ENCODE assay signal across 1 cellular context in the genomic region with DNA sequence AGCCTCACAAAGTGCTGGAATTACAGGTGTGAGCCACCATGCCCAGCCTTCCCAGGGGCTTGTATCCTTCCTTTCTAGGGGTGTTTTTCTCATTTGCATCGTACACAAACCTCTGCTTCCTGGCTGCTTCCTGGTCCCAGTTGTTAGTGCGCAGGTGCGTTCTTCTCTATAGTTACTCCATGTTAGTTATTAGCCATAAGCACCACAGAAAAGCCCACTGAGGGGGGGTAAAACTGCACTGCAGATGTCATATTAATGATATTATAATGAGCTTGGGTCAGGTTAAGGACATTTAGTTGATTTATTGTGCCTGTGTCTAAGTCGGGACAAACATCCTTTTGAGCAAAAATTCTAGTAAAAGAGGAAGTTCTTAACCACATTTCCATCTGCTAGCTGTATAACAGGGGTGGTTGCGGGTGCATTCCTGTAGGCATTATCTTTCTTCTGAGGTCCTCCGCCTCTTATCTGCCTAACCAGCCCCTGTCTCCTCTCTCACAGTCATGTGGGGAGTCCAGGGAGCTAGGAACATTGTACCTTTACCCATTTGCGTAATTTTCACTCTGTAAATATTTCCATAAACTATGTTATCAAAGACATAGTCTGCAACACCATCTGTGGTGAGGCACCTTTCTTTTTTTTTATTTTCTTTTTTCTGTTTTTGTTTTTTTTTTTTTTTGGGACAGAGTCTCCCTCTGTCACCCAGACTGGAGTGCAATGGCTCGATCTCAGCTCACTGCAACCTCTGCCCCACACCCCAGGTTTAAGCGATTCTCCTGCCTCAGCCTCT.
A peak's percentile ranks its signal among the peaks of the same experiment; 100 is the strongest.
TF ChIP-seq lines count a peak whose summit lies in the region.

No MANE protein-coding gene starts in this region.

TF ChIP-seq in K562, 482 proteins besides CTCF, POLR2A, EP300 and RAD21 (continued from another document and continues in another):
- peak; percentile 86 for TF ChIP-seq TCF15 (CRISPR knock-in tag; IDR thresholded peaks at IDR 0.05)
- peak; percentile 94 for TF ChIP-seq SMAD3 (CRISPR knock-in tag; conservative IDR thresholded peaks at IDR 0.05)
- TF ChIP-seq ESRRA (IDR thresholded peaks at IDR 0.05; ENCODE audit: borderline replicate concordance, low read depth): peak; percentile 96
- peak; percentile 50; the same call in 1 of the 2 replicates for TF ChIP-seq ATF3 (IDR thresholded peaks at IDR 0.05)
- TF ChIP-seq ATF3 (CRISPR knock-in tag; conservative IDR thresholded peaks at IDR 0.05): no peak
- TF ChIP-seq, protein P1, sequence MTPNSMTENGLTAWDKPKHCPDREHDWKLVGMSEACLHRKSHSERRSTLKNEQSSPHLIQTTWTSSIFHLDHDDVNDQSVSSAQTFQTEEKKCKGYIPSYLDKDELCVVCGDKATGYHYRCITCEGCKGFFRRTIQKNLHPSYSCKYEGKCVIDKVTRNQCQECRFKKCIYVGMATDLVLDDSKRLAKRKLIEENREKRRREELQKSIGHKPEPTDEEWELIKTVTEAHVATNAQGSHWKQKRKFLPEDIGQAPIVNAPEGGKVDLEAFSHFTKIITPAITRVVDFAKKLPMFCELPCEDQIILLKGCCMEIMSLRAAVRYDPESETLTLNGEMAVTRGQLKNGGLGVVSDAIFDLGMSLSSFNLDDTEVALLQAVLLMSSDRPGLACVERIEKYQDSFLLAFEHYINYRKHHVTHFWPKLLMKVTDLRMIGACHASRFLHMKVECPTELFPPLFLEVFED (CRISPR knock-in tag; conservative IDR thresholded peaks at IDR 0.05): 0 out of 2 replicates have a peak, but pooled peaks have one; percentile 18
- TF ChIP-seq NR2C2 (CRISPR knock-in tag; IDR thresholded peaks at IDR 0.05): no peak
- TF ChIP-seq NR2C2 (tag; IDR thresholded peaks at IDR 0.05): peak; percentile 39; the same call in 1 of the 2 replicates
- TF ChIP-seq, protein P2, sequence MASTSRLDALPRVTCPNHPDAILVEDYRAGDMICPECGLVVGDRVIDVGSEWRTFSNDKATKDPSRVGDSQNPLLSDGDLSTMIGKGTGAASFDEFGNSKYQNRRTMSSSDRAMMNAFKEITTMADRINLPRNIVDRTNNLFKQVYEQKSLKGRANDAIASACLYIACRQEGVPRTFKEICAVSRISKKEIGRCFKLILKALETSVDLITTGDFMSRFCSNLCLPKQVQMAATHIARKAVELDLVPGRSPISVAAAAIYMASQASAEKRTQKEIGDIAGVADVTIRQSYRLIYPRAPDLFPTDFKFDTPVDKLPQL (IDR thresholded peaks at IDR 0.05; ENCODE audit: extremely low read depth, insufficient read length): no peak
- TF ChIP-seq SMAD2 (IDR thresholded peaks at IDR 0.05; ENCODE audit: low read depth, low read length): no peak
- peak; percentile 80; the same call in 1 of the 2 replicates for TF ChIP-seq ZBTB17 (CRISPR knock-in tag; IDR thresholded peaks at IDR 0.05)
- TF ChIP-seq, protein P3, sequence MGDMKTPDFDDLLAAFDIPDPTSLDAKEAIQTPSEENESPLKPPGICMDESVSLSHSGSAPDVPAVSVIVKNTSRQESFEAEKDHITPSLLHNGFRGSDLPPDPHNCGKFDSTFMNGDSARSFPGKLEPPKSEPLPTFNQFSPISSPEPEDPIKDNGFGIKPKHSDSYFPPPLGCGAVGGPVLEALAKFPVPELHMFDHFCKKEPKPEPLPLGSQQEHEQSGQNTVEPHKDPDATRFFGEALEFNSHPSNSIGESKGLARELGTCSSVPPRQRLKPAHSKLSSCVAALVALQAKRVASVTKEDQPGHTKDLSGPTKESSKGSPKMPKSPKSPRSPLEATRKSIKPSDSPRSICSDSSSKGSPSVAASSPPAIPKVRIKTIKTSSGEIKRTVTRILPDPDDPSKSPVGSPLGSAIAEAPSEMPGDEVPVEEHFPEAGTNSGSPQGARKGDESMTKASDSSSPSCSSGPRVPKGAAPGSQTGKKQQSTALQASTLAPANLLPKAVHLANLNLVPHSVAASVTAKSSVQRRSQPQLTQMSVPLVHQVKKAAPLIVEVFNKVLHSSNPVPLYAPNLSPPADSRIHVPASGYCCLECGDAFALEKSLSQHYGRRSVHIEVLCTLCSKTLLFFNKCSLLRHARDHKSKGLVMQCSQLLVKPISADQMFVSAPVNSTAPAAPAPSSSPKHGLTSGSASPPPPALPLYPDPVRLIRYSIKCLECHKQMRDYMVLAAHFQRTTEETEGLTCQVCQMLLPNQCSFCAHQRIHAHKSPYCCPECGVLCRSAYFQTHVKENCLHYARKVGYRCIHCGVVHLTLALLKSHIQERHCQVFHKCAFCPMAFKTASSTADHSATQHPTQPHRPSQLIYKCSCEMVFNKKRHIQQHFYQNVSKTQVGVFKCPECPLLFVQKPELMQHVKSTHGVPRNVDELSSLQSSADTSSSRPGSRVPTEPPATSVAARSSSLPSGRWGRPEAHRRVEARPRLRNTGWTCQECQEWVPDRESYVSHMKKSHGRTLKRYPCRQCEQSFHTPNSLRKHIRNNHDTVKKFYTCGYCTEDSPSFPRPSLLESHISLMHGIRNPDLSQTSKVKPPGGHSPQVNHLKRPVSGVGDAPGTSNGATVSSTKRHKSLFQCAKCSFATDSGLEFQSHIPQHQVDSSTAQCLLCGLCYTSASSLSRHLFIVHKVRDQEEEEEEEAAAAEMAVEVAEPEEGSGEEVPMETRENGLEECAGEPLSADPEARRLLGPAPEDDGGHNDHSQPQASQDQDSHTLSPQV (IDR thresholded peaks at IDR 0.05): peak; percentile 96
- TF ChIP-seq HBP1 (CRISPR knock-in tag; IDR thresholded peaks at IDR 0.05): 0 out of 2 replicates have a peak, but pooled peaks have one; percentile 3
- TF ChIP-seq ZNF79 (CRISPR knock-in tag; IDR thresholded peaks at IDR 0.05; ENCODE audit: low read depth): peak; percentile 79
- TF ChIP-seq BHLHE40 (IDR thresholded peaks at IDR 0.05; ENCODE audit: low read length): peak; percentile 69
- TF ChIP-seq PHF21A (IDR thresholded peaks at IDR 0.05; ENCODE audit: borderline replicate concordance, low read depth): no peak
- TF ChIP-seq COPS2 (conservative IDR thresholded peaks at IDR 0.05): no peak
- no peak for TF ChIP-seq DLX4 (CRISPR knock-in tag; IDR thresholded peaks at IDR 0.05)
- no peak for TF ChIP-seq RBM14 (IDR thresholded peaks at IDR 0.05; ENCODE audit: borderline replicate concordance, insufficient read depth, low read depth, low read length)
- TF ChIP-seq KDM5B (IDR thresholded peaks at IDR 0.05; ENCODE audit: insufficient replicate concordance, low read depth, low read length): no peak
- peak; percentile 89 for TF ChIP-seq NFATC3 (IDR thresholded peaks at IDR 0.05)
- TF ChIP-seq CREM (IDR thresholded peaks at IDR 0.05; ENCODE audit: low read depth): peak; percentile 76
- no peak for TF ChIP-seq ZNF324 (CRISPR knock-in tag; IDR thresholded peaks at IDR 0.05)
- peak; percentile 88; the same call in 1 of the 2 replicates for TF ChIP-seq NBN (IDR thresholded peaks at IDR 0.05; ENCODE audit: low read depth)
- TF ChIP-seq MYC (IDR thresholded peaks at IDR 0.05; ENCODE audit: low read depth, low read length): peak; percentile 83
- no peak for TF ChIP-seq MYC (CRISPR knock-in tag; IDR thresholded peaks at IDR 0.05; ENCODE audit: borderline replicate concordance, low read depth)
- TF ChIP-seq DNMT1 (IDR thresholded peaks at IDR 0.05): no peak
- no peak for TF ChIP-seq HNRNPH1 (optimal IDR thresholded peaks at IDR 0.05; ENCODE audit: low read depth, low read length)
- no peak for TF ChIP-seq SNRNP70 (optimal IDR thresholded peaks at IDR 0.05; ENCODE audit: low read depth, low read length)
- TF ChIP-seq, protein P4, sequence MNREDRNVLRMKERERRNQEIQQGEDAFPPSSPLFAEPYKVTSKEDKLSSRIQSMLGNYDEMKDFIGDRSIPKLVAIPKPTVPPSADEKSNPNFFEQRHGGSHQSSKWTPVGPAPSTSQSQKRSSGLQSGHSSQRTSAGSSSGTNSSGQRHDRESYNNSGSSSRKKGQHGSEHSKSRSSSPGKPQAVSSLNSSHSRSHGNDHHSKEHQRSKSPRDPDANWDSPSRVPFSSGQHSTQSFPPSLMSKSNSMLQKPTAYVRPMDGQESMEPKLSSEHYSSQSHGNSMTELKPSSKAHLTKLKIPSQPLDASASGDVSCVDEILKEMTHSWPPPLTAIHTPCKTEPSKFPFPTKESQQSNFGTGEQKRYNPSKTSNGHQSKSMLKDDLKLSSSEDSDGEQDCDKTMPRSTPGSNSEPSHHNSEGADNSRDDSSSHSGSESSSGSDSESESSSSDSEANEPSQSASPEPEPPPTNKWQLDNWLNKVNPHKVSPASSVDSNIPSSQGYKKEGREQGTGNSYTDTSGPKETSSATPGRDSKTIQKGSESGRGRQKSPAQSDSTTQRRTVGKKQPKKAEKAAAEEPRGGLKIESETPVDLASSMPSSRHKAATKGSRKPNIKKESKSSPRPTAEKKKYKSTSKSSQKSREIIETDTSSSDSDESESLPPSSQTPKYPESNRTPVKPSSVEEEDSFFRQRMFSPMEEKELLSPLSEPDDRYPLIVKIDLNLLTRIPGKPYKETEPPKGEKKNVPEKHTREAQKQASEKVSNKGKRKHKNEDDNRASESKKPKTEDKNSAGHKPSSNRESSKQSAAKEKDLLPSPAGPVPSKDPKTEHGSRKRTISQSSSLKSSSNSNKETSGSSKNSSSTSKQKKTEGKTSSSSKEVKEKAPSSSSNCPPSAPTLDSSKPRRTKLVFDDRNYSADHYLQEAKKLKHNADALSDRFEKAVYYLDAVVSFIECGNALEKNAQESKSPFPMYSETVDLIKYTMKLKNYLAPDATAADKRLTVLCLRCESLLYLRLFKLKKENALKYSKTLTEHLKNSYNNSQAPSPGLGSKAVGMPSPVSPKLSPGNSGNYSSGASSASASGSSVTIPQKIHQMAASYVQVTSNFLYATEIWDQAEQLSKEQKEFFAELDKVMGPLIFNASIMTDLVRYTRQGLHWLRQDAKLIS (CRISPR knock-in tag; IDR thresholded peaks at IDR 0.05): no peak
- TF ChIP-seq NR2F6 (CRISPR knock-in tag; IDR thresholded peaks at IDR 0.05): peak; percentile 72; the same call in 1 of the 2 replicates
- no peak for TF ChIP-seq ELK1 (CRISPR knock-in tag; IDR thresholded peaks at IDR 0.05)
- peak; percentile 70; the same call in 1 of the 2 replicates for TF ChIP-seq ZKSCAN8 (CRISPR knock-in tag; IDR thresholded peaks at IDR 0.05)
- no peak for TF ChIP-seq ZC3H4 (CRISPR knock-in tag; IDR thresholded peaks at IDR 0.05; ENCODE audit: borderline replicate concordance)
- TF ChIP-seq TBL1XR1 (IDR thresholded peaks at IDR 0.05; ENCODE audit: low read length in 2 of 2): peak; percentile 87 to 90; a peak in 3 of 4 replicates
- no peak for TF ChIP-seq ZNF253 (CRISPR knock-in tag; conservative IDR thresholded peaks at IDR 0.05)
- peak; percentile 97 for TF ChIP-seq CXXC5 (CRISPR knock-in tag; IDR thresholded peaks at IDR 0.05)
- no peak for TF ChIP-seq SIN3B (IDR thresholded peaks at IDR 0.05; ENCODE audit: low read depth)
- peak; percentile 86 for TF ChIP-seq POLR2AphosphoS5 (IDR thresholded peaks at IDR 0.05; ENCODE audit: control insufficient read depth, insufficient read depth, low read depth, low read length)
- no peak for TF ChIP-seq BCLAF1 (IDR thresholded peaks at IDR 0.05; ENCODE audit: borderline replicate concordance in 1 of 2, control insufficient read depth in 1 of 2, low read depth in 2 of 2, low read length in 1 of 2)
- peak; percentile 78; the same call in 1 of the 2 replicates for TF ChIP-seq HSF4 (CRISPR knock-in tag; IDR thresholded peaks at IDR 0.05; ENCODE audit: borderline replicate concordance)
